20 cellular contexts compared by ENCODE assay signal in the genomic region with DNA sequence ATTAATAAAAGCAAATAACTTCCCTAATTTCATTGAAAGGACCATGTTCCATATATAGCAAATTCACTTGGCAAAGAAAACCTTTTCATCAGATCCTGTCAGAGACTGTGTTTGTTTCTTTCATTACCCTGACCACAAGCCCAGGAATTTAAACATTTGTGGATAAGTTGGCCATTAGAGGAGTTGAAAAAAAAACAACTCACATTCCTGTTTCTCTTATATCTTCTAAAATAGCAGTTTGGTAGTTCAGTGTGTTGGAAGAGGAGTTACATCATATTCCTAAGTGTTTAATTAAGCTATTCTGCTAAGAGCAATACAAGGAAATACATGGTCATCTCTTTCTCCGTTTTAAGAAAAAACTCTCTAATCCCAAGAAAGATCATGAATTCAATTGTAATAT.
A peak's percentile ranks its signal among the peaks of the same experiment; 100 is the strongest.
DNase-seq lines count a peak whose midpoint lies in the region; ATAC-seq, FAIRE-seq and TF ChIP-seq lines count a peak whose summit lies in the region.
"Had no signal": no experiment of that assay in that cellular context is flagged by ENCODE, and none has a peak within 500 bp of the region (broad histone marks: within the 10 kb centered on the region; RNA-seq: fewer than 3 reads in every experiment).

No MANE protein-coding gene starts in this region.

- ATAC-seq in HG02973 (IDR thresholded peaks at IDR 0.05; ENCODE audit: unreplicated experiment) (no peak), HepG2 (no peak), GM21390 (IDR thresholded peaks at IDR 0.05; ENCODE audit: unreplicated experiment) (no peak)
- ATAC-seq: activated CD8-positive, alpha-beta memory T cell treated with anti-CD3 and anti-CD28 coated beads, Interleukin-2, amount 10 ng/mL, durations not matched to agents 7 days and 5 days; Panc1; psoas muscle had no signal

- no peak for FAIRE-seq in HepG2 (lab: Jason Lieb, UNC)
- FAIRE-seq: G401.6 had no signal

- CTCF ChIA-PET in HepG2 (lab: Yijun Ruan, JAX; ENCODE audit: low intra/inter-chr PET ratio, low total read pairs) = no interaction called here

- H3K27me3 ChIP-seq in adipocyte (replicated peaks; ENCODE audit: control insufficient read depth, insufficient read depth, low read length) = no peaks in the 10 kb centered on the region
- H3K27me3 ChIP-seq in HepG2 (ENCODE audit: control insufficient read depth in 1 of 2, insufficient read depth in 2 of 2, low read length in 2 of 2) = no peaks in the 10 kb centered on the region

- H3K36me3 Mint-ChIP-seq in progenitor cell of endocrine pancreas (ENCODE audit: insufficient read depth) = no peaks in the 10 kb centered on the region
- H3K36me3 Mint-ChIP-seq: activated CD8-positive, alpha-beta memory T cell treated with anti-CD3 and anti-CD28 coated beads, Interleukin-2, amount 10 ng/mL, durations not matched to agents 7 days and 5 days; brain had no signal

- H4K20me1 ChIP-seq in HepG2 (ENCODE audit: insufficient read depth, low read length) = no peaks in the 10 kb centered on the region

- in situ Hi-C loops in HepG2 (cut with HindIII; ENCODE audit: extremely low pct_ligation_motif_present, low pct_unique_long_range_greater_than_20kb) = no loop called here

- no peak overlapping the region for H3K27ac ChIP-seq in HepG2 (ENCODE audit: extremely low read length, insufficient read depth, low read length)
- H3K27ac ChIP-seq: psoas muscle had no signal

- TF ChIP-seq EP300 in HepG2 (IDR thresholded peaks at IDR 0.05; ENCODE audit: low read depth in 2 of 2, low read length in 2 of 2) (no peak), HepG2 (CRISPR knock-in tag; IDR thresholded peaks at IDR 0.05; ENCODE audit: borderline replicate concordance) (no peak)

- no peak overlapping the region for H3K9ac ChIP-seq in adipocyte (ENCODE audit: low read length)
- no peak overlapping the region for H3K9ac ChIP-seq in HepG2 (ENCODE audit: insufficient read depth, low read depth, low read length)

- peaks cover 18% of the 10 kb centered on the region for H3K4me1 Mint-ChIP-seq in progenitor cell of endocrine pancreas (ENCODE audit: low read depth)
- H3K4me1 Mint-ChIP-seq: activated B cell treated with CpG ODN at 0.5 μM for 24 hours; activated CD8-positive, alpha-beta memory T cell treated with anti-CD3 and anti-CD28 coated beads, Interleukin-2, amount 10 ng/mL, durations not matched to agents 7 days and 5 days had no signal

- H3K9me3 Mint-ChIP-seq in progenitor cell of endocrine pancreas (ENCODE audit: low read depth) = no peaks in the 10 kb centered on the region
- H3K9me3 Mint-ChIP-seq: activated B cell treated with CpG ODN at 0.5 μM for 24 hours; CD4-positive, alpha-beta T cell; T-helper 1 cell treated with Interleukin-12 subunit alpha and Interleukin-12 subunit beta and Interleukin-4 antibody, amounts not matched to agents 30 μg/mL and 1 μg/mL, for 36 hours had no signal

- TF ChIP-seq POLR2A in HepG2 (IDR thresholded peaks at IDR 0.05; ENCODE audit: insufficient read depth in 1 of 2, low read depth in 2 of 2, low read length in 2 of 2) = no peak

- DNase-seq in H4 (ENCODE audit: low spot score) = peak; percentile 89
- DNase-seq in adipocyte (ENCODE audit: low read depth) = peak; percentile 68
- DNase-seq in foreskin melanocyte = peak; percentile 42
- peak; percentile 28 for DNase-seq in skeletal muscle cell (ENCODE audit: low read depth)
- DNase-seq in HepG2 (ENCODE audit: low spot score) = no peak
- DNase-seq in progenitor cell of endocrine pancreas (ENCODE audit: low spot score, unreplicated experiment) = no peak
- DNase-seq: activated B cell treated with CpG ODN at 0.5 μM for 24 hours; activated CD8-positive, alpha-beta memory T cell treated with anti-CD3 and anti-CD28 coated beads, Interleukin-2, amount 10 ng/mL, durations not matched to agents 7 days and 5 days; activated gamma-delta T cell treated with Interleukin-2 at 50 U/mL for 16 hours; CD4-positive, alpha-beta T cell; effector CD4-positive, alpha-beta T cell; NCI-H187; NCI-H510A treated with DMSO at 0.1 percent for 48 hours; psoas muscle had no signal

- H3K36me3 ChIP-seq in adipocyte (ENCODE audit: control insufficient read depth, insufficient read depth, low read length, severe bottlenecking) (no peaks in the 10 kb centered on the region), HepG2 (replicated peaks in 1 of 2; ENCODE audit: control insufficient read depth in 1 of 2, insufficient read depth in 2 of 2, low read length in 2 of 2) (no peaks in the 10 kb centered on the region)

- H3K9me3 ChIP-seq in adipocyte (ENCODE audit: control insufficient read depth, low read length) (peaks cover 3% of the 10 kb centered on the region), HepG2 (ENCODE audit: low read length) (no peaks in the 10 kb centered on the region)
- H3K9me3 ChIP-seq: psoas muscle had no signal

- TF ChIP-seq RAD21 in HepG2 (CRISPR knock-in tag; IDR thresholded peaks at IDR 0.05) = no peak

- POLR2A ChIA-PET in HepG2 (lab: Yijun Ruan, JAX) = no interaction called here

- H3K4me3 ChIP-seq in adipocyte (ENCODE audit: low read length) = no peak overlapping the region
- H3K4me3 ChIP-seq in skeletal muscle cell (ENCODE audit: low read depth, low read length) = no peak overlapping the region
- no peak overlapping the region for H3K4me3 ChIP-seq in HepG2 (replicated peaks in 1 of 3; ENCODE audit: insufficient read depth in 1 of 3, low read depth in 2 of 3, low read length in 3 of 3)
- H3K4me3 ChIP-seq: psoas muscle had no signal

- H3K27ac Mint-ChIP-seq in progenitor cell of endocrine pancreas = no peak overlapping the region
- H3K27ac Mint-ChIP-seq: activated B cell treated with CpG ODN at 0.5 μM for 24 hours; activated CD8-positive, alpha-beta memory T cell treated with anti-CD3 and anti-CD28 coated beads, Interleukin-2, amount 10 ng/mL, durations not matched to agents 7 days and 5 days; brain; CD4-positive, alpha-beta T cell; T-helper 1 cell treated with Interleukin-12 subunit alpha and Interleukin-12 subunit beta and Interleukin-4 antibody, amounts not matched to agents 30 μg/mL and 1 μg/mL, for 36 hours had no signal

- no TSS peak for BruUV-seq in HepG2 (replicated peaks; lab: Mats Ljungman, UMichigan)

- no peak overlapping the region for H3K4me3 Mint-ChIP-seq in progenitor cell of endocrine pancreas (ENCODE audit: low read depth)
- H3K4me3 Mint-ChIP-seq: activated B cell treated with CpG ODN at 0.5 μM for 24 hours; activated CD8-positive, alpha-beta memory T cell treated with anti-CD3 and anti-CD28 coated beads, Interleukin-2, amount 10 ng/mL, durations not matched to agents 7 days and 5 days; brain; CD4-positive, alpha-beta T cell; T-helper 1 cell treated with Interleukin-12 subunit alpha and Interleukin-12 subunit beta and Interleukin-4 antibody, amounts not matched to agents 30 μg/mL and 1 μg/mL, for 36 hours had no signal

- WGBS in HepG2 (ENCODE audit: low lambda C conversion rate) = 0% methylated on average over 1 of the region's 1 CpG

- H3K4me2 ChIP-seq in HepG2 (ENCODE audit: low read depth, low read length) = no peak overlapping the region

- TF ChIP-seq CTCF in HepG2 (CRISPR knock-in tag; IDR thresholded peaks at IDR 0.05) (no peak), progenitor cell of endocrine pancreas (IDR thresholded peaks at IDR 0.05; ENCODE audit: unreplicated experiment) (no peak)

- intact Hi-C loops in HepG2 (cut with micrococcal nuclease; ENCODE audit: unreplicated experiment) = no loop called here

- H3K79me2 ChIP-seq in HepG2 (ENCODE audit: insufficient read depth, low read length) = no peaks in the 10 kb centered on the region

- no peaks in the 10 kb centered on the region for H3K4me1 ChIP-seq in adipocyte (ENCODE audit: control insufficient read depth, insufficient read depth, low read length)
- H3K4me1 ChIP-seq in HepG2 (ENCODE audit: insufficient read depth, low read length) = no peaks in the 10 kb centered on the region

- no peaks in the 10 kb centered on the region for H3K27me3 Mint-ChIP-seq in progenitor cell of endocrine pancreas
- H3K27me3 Mint-ChIP-seq: activated B cell treated with CpG ODN at 0.5 μM for 24 hours; activated CD8-positive, alpha-beta memory T cell treated with anti-CD3 and anti-CD28 coated beads, Interleukin-2, amount 10 ng/mL, durations not matched to agents 7 days and 5 days; CD4-positive, alpha-beta T cell had no signal

- H2AFZ ChIP-seq in HepG2 (ENCODE audit: low read length) = no peak overlapping the region

TF ChIP-seq in HepG2, 621 proteins besides CTCF, POLR2A, EP300 and RAD21:
- TF ChIP-seq ZNF30 (CRISPR knock-in tag; IDR thresholded peaks at IDR 0.05) = no peak
- no peak for TF ChIP-seq MIXL1 (CRISPR knock-in tag; IDR thresholded peaks at IDR 0.05)
- no peak for TF ChIP-seq MAFG (CRISPR knock-in tag; IDR thresholded peaks at IDR 0.05)
- TF ChIP-seq ZNF292 (CRISPR knock-in tag; IDR thresholded peaks at IDR 0.05; ENCODE audit: borderline replicate concordance, low read depth) = no peak
- no peak for TF ChIP-seq CENPT (CRISPR knock-in tag; IDR thresholded peaks at IDR 0.05; ENCODE audit: low read depth)
- no peak for TF ChIP-seq KLF9 (CRISPR knock-in tag; IDR thresholded peaks at IDR 0.05; ENCODE audit: low read depth)
- no peak for TF ChIP-seq HOXA5 (CRISPR knock-in tag; IDR thresholded peaks at IDR 0.05)
- no peak for TF ChIP-seq ZNF720 (CRISPR knock-in tag; IDR thresholded peaks at IDR 0.05)
- TF ChIP-seq, protein P1, sequence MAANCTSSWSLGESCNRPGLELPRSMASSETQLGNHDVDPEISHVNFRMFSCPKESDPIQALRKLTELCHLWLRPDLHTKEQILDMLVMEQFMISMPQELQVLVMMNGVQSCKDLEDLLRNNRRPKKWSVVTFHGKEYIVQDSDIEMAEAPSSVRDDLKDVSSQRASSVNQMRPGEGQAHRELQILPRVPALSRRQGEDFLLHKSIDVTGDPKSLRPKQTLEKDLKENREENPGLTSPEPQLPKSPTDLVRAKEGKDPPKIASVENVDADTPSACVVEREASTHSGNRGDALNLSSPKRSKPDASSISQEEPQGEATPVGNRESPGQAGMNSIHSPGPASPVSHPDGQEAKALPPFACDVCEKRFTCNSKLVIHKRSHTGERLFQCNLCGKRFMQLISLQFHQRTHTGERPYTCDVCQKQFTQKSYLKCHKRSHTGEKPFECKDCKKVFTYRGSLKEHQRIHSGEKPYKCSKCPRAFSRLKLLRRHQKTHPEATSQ (CRISPR knock-in tag; IDR thresholded peaks at IDR 0.05; ENCODE audit: borderline replicate concordance) = no peak

Comparison
In these comparisons a context has a peak if more than half of its experiments do, and no peak if none do; other contexts are left out.
1. DNase-seq: peak in H4 (single experiment), adipocyte (single experiment), foreskin melanocyte (single experiment) and skeletal muscle cell (single experiment); none in HepG2 (single experiment) and progenitor cell of endocrine pancreas (single experiment).